ENCODE assay signal across 9 cellular contexts in the genomic region with DNA sequence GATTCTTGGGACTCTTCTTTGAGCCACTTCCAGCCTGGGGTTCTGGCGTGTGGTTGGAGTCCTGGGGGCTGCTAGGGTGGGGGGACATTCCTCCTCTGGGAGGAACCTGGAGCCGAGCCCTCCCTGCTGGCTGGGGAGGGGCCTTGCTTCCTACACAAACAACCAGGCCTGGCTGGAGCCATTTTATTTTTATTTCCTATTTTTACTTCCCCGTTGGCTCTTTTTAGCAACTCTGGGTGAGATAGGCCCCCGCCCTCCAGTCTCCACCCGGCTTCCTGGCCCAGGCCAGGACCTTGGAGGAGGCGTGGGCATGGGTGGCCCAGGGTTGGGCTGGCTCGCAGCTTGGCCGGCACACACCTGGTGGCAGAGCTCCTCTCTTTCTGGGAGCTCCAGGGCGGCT. TPM values are rescaled to one million over a fixed set of nuclear protein-coding genes. Genes with fewer than 3 reads are reported as not detected.
DNase-seq lines count a peak whose midpoint lies in the region; ATAC-seq and TF ChIP-seq lines count a peak whose summit lies in the region.
"Had no signal": no experiment of that assay in that cellular context is flagged by ENCODE, and none has a peak within 500 bp of the region (broad histone marks: within the 10 kb centered on the region; RNA-seq: fewer than 3 reads in every experiment).

No MANE protein-coding gene starts in this region.

- H3K4me1 Mint-ChIP-seq in CD14-positive monocyte = peaks cover 25% of the 10 kb centered on the region

- H3K27ac ChIP-seq in heart left ventricle = peak overlapping the region; percentile 25 to 94 (median 80)

- peak overlapping the region in 2 of 12 donors; percentile 0 to 1 for H3K4me3 ChIP-seq in heart left ventricle

- H3K27me3 Mint-ChIP-seq in CD14-positive monocyte (ENCODE audit: low read depth in 3 of 3) = peaks cover 0 to 6% (median 2%) of the 10 kb centered on the region in 3 donors

- H3K36me3 ChIP-seq in heart left ventricle = no peaks in the 10 kb centered on the region

- DNase-seq in CD14-positive monocyte (ENCODE audit: low spot score) (peak; percentile 71), UCSD-AML1 (lab: John Stamatoyannopoulos, UW; ENCODE audit: unreplicated experiment) (peak; percentile 71), heart left ventricle (peak; percentile 73 to 85 (median 77)), pons (ENCODE audit: low spot score) (peak; percentile 59), G401 (ENCODE audit: low spot score) (no peak), NCI-H2029 treated with DMSO at 0.1 percent for 48 hours (lab: John Stamatoyannopoulos, UW) (no peak), NCI-H2081 (lab: John Stamatoyannopoulos, UW) (no peak)
- DNase-seq in activated T-cell treated with anti-CD3 and anti-CD28 coated beads, Interleukin-2, amount 50 U/mL, for 1 hour = no peak
- DNase-seq: NCI-H524 treated with DMSO at 0.1 percent for 48 hours had no signal

- no peaks in the 10 kb centered on the region for H3K27me3 ChIP-seq in heart left ventricle

- peak overlapping the region; percentile 70 to 81 for H3K4me3 Mint-ChIP-seq in CD14-positive monocyte

- whole genome bisulfite sequencing in heart left ventricle, 4 donors = 14 to 23% (median 16%) methylated on average over 9 of the region's 9 CpGs

- in situ Hi-C loops in G401 (cut with HindIII; ENCODE audit: low sequenced_read_pairs) = no loop called here

- H3K36me3 Mint-ChIP-seq in CD14-positive monocyte = peaks cover 13 to 21% of the 10 kb centered on the region in 2 donors

- no peak for TF ChIP-seq POLR2A in heart left ventricle (IDR thresholded peaks at IDR 0.05)

- peak; percentile 13 to 59 (median 44) for ATAC-seq in heart left ventricle

- peak overlapping the region in 1 of 7 donors; percentile 95 for H3K27ac Mint-ChIP-seq in CD14-positive monocyte

- H3K4me1 ChIP-seq in heart left ventricle = peaks cover 45 to 100% (median 99%) of the 10 kb centered on the region in 12 donors

- TF ChIP-seq CTCF in CD14-positive monocyte (IDR thresholded peaks at IDR 0.05) (no peak), heart left ventricle (IDR thresholded peaks at IDR 0.05) (no peak)

- no peaks in the 10 kb centered on the region for H3K9me3 Mint-ChIP-seq in CD14-positive monocyte

- intact Hi-C loops in CD14-positive monocyte (cut with micrococcal nuclease) = loop anchor here (2.0 to 5.0 kb wide), 3 partner anchors 17 to 66 kb away; no protein-coding TSS in a partner anchor
- intact Hi-C loops in heart left ventricle (cut with DNase I) = loop anchor here in 2 of 10 donors (5.0 kb wide), 1 partner anchor 36 kb away; no protein-coding TSS in a partner anchor

- no peaks in the 10 kb centered on the region for H3K9me3 ChIP-seq in heart left ventricle

RNA-seq across cellular contexts. Expression of gene RXRA, which starts 15.1 kb away (rescaled TPM):
- polyA plus RNA-seq in CD14-positive monocyte = 10 to 100 TPM; 15.8 to 23.2 TPM
- total RNA-seq in heart left ventricle = 10 to 100 TPM; 45.5 to 87.9 (median 52.9) TPM
- polyA plus RNA-seq in heart left ventricle = 10 to 100 TPM; 54.9 to 55.8 TPM
- total RNA-seq in G401 (2014; rRNA removed; shearing (Covaris generic)) = 18.9 and 25.8 TPM in 2 replicates

Comparison
In these comparisons a context has a peak if more than half of its experiments do, and no peak if none do; other contexts are left out.
1. DNase-seq: peak in CD14-positive monocyte (single experiment), UCSD-AML1 (single experiment), heart left ventricle (5 of 5) and pons (single experiment); none in G401 (single experiment), activated T-cell treated with anti-CD3 and anti-CD28 coated beads, Interleukin-2, amount 50 U/mL, for 1 hour (single experiment), NCI-H2029 treated with DMSO at 0.1 percent for 48 hours (single experiment) and NCI-H2081 (0 of 2).